Comparison of ENCODE assay signal across 1 cellular context in the genomic region with DNA sequence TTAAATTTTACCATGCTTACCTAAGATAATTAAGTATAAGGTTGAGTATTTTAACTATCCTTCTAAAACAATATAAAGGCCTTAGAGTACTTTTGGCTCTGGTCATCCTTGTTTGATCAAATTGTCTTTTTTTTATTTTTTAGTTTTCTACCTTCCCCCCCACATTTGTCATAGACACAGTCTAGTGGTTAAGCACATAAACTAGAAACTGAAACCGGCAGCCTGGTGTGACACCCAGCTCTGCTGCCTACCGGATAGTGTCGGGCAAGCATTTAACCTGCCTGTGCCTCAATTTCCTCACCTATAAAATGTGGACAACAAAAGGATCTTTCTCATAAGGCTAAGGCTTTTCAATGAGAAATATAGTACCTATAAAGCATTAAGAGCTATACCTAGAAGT.
TF ChIP-seq lines count a peak whose summit lies in the region.

No MANE protein-coding gene starts in this region.

TF ChIP-seq in GM12878, 131 proteins besides CTCF, POLR2A, EP300 and RAD21 (continues in another document):
- TF ChIP-seq, protein P1, sequence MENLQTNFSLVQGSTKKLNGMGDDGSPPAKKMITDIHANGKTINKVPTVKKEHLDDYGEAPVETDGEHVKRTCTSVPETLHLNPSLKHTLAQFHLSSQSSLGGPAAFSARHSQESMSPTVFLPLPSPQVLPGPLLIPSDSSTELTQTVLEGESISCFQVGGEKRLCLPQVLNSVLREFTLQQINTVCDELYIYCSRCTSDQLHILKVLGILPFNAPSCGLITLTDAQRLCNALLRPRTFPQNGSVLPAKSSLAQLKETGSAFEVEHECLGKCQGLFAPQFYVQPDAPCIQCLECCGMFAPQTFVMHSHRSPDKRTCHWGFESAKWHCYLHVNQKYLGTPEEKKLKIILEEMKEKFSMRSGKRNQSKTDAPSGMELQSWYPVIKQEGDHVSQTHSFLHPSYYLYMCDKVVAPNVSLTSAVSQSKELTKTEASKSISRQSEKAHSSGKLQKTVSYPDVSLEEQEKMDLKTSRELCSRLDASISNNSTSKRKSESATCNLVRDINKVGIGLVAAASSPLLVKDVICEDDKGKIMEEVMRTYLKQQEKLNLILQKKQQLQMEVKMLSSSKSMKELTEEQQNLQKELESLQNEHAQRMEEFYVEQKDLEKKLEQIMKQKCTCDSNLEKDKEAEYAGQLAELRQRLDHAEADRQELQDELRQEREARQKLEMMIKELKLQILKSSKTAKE (IDR thresholded peaks at IDR 0.05; ENCODE audit: low read depth, poor library complexity, severe bottlenecking): peak; percentile 60
- TF ChIP-seq SPI1 (IDR thresholded peaks at IDR 0.05; ENCODE audit: borderline replicate concordance, insufficient read depth, low read depth, low read length): no peak
- no peak for TF ChIP-seq SIX5 (IDR thresholded peaks at IDR 0.05; ENCODE audit: low read depth, low read length, severe bottlenecking)
- TF ChIP-seq HDGF (IDR thresholded peaks at IDR 0.05): no peak
- TF ChIP-seq ATF7 (IDR thresholded peaks at IDR 0.05; ENCODE audit: low read depth): 0 out of 2 replicates have a peak, but pooled peaks have one; percentile 15
- TF ChIP-seq, protein P2, sequence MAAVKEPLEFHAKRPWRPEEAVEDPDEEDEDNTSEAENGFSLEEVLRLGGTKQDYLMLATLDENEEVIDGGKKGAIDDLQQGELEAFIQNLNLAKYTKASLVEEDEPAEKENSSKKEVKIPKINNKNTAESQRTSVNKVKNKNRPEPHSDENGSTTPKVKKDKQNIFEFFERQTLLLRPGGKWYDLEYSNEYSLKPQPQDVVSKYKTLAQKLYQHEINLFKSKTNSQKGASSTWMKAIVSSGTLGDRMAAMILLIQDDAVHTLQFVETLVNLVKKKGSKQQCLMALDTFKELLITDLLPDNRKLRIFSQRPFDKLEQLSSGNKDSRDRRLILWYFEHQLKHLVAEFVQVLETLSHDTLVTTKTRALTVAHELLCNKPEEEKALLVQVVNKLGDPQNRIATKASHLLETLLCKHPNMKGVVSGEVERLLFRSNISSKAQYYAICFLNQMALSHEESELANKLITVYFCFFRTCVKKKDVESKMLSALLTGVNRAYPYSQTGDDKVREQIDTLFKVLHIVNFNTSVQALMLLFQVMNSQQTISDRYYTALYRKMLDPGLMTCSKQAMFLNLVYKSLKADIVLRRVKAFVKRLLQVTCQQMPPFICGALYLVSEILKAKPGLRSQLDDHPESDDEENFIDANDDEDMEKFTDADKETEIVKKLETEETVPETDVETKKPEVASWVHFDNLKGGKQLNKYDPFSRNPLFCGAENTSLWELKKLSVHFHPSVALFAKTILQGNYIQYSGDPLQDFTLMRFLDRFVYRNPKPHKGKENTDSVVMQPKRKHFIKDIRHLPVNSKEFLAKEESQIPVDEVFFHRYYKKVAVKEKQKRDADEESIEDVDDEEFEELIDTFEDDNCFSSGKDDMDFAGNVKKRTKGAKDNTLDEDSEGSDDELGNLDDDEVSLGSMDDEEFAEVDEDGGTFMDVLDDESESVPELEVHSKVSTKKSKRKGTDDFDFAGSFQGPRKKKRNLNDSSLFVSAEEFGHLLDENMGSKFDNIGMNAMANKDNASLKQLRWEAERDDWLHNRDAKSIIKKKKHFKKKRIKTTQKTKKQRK (IDR thresholded peaks at IDR 0.05; ENCODE audit: low read depth, low read length): no peak
- TF ChIP-seq RFX5 (IDR thresholded peaks at IDR 0.05; ENCODE audit: low read depth, low read length): no peak
- no peak for TF ChIP-seq CHD4 (IDR thresholded peaks at IDR 0.05)
- TF ChIP-seq BRCA1 (IDR thresholded peaks at IDR 0.05; ENCODE audit: low read depth, low read length): no peak
- TF ChIP-seq HDAC6 (IDR thresholded peaks at IDR 0.05; ENCODE audit: unreplicated experiment): no peak
- TF ChIP-seq IRF5 (IDR thresholded peaks at IDR 0.05; ENCODE audit: borderline replicate concordance): no peak
- TF ChIP-seq, protein P3, sequence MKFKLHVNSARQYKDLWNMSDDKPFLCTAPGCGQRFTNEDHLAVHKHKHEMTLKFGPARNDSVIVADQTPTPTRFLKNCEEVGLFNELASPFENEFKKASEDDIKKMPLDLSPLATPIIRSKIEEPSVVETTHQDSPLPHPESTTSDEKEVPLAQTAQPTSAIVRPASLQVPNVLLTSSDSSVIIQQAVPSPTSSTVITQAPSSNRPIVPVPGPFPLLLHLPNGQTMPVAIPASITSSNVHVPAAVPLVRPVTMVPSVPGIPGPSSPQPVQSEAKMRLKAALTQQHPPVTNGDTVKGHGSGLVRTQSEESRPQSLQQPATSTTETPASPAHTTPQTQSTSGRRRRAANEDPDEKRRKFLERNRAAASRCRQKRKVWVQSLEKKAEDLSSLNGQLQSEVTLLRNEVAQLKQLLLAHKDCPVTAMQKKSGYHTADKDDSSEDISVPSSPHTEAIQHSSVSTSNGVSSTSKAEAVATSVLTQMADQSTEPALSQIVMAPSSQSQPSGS (IDR thresholded peaks at IDR 0.05; ENCODE audit: low read length): no peak
- 0 out of 4 replicates have a peak, but pooled peaks of 1 of the 2 experiments have one; percentile 4 for TF ChIP-seq BHLHE40 (IDR thresholded peaks at IDR 0.05; ENCODE audit: borderline replicate concordance in 1 of 2, low read depth in 2 of 2, low read length in 1 of 2)
- TF ChIP-seq ETV6 (conservative IDR thresholded peaks at IDR 0.05 in 1 of 2, IDR thresholded peaks at IDR 0.05 in 1 of 2; ENCODE audit: borderline replicate concordance in 1 of 2, low read depth in 1 of 2): peak in 1 of 2 experiments; percentile 81; a peak in 2 of 4 replicates
- no peak for TF ChIP-seq KLF5 (IDR thresholded peaks at IDR 0.05; ENCODE audit: partially characterized antibody)
- TF ChIP-seq, protein P4, sequence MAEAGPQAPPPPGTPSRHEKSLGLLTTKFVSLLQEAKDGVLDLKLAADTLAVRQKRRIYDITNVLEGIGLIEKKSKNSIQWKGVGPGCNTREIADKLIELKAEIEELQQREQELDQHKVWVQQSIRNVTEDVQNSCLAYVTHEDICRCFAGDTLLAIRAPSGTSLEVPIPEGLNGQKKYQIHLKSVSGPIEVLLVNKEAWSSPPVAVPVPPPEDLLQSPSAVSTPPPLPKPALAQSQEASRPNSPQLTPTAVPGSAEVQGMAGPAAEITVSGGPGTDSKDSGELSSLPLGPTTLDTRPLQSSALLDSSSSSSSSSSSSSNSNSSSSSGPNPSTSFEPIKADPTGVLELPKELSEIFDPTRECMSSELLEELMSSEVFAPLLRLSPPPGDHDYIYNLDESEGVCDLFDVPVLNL (IDR thresholded peaks at IDR 0.05; ENCODE audit: low read depth, low read length): no peak
- TF ChIP-seq NR2C2 (IDR thresholded peaks at IDR 0.05; ENCODE audit: borderline replicate concordance, control insufficient read depth, insufficient read length, low read depth): no peak
- TF ChIP-seq RAD51 (IDR thresholded peaks at IDR 0.05): no peak
- no peak for TF ChIP-seq USF2 (IDR thresholded peaks at IDR 0.05; ENCODE audit: borderline replicate concordance, low read depth, low read length)
- no peak for TF ChIP-seq HCFC1 (IDR thresholded peaks at IDR 0.05; ENCODE audit: low read length)
- TF ChIP-seq, protein P5, sequence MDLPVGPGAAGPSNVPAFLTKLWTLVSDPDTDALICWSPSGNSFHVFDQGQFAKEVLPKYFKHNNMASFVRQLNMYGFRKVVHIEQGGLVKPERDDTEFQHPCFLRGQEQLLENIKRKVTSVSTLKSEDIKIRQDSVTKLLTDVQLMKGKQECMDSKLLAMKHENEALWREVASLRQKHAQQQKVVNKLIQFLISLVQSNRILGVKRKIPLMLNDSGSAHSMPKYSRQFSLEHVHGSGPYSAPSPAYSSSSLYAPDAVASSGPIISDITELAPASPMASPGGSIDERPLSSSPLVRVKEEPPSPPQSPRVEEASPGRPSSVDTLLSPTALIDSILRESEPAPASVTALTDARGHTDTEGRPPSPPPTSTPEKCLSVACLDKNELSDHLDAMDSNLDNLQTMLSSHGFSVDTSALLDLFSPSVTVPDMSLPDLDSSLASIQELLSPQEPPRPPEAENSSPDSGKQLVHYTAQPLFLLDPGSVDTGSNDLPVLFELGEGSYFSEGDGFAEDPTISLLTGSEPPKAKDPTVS (IDR thresholded peaks at IDR 0.05; ENCODE audit: low read depth, low read length): no peak
- TF ChIP-seq DPF2 (IDR thresholded peaks at IDR 0.05): peak; percentile 38; the same call in 1 of the 2 replicates
- TF ChIP-seq, protein P6, sequence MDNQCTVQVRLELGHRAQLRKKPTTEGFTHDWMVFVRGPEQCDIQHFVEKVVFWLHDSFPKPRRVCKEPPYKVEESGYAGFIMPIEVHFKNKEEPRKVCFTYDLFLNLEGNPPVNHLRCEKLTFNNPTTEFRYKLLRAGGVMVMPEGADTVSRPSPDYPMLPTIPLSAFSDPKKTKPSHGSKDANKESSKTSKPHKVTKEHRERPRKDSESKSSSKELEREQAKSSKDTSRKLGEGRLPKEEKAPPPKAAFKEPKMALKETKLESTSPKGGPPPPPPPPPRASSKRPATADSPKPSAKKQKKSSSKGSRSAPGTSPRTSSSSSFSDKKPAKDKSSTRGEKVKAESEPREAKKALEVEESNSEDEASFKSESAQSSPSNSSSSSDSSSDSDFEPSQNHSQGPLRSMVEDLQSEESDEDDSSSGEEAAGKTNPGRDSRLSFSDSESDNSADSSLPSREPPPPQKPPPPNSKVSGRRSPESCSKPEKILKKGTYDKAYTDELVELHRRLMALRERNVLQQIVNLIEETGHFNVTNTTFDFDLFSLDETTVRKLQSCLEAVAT (IDR thresholded peaks at IDR 0.05): no peak
- TF ChIP-seq IKZF2 (IDR thresholded peaks at IDR 0.05): no peak
- TF ChIP-seq ZNF592 (IDR thresholded peaks at IDR 0.05): no peak
- TF ChIP-seq JUNB (IDR thresholded peaks at IDR 0.05): no peak
- TF ChIP-seq NFYA (IDR thresholded peaks at IDR 0.05; ENCODE audit: borderline replicate concordance, low read depth, low read length): no peak
- TF ChIP-seq STAT1 (conservative IDR thresholded peaks at IDR 0.05): no peak
- no peak for TF ChIP-seq POLR2AphosphoS2 (IDR thresholded peaks at IDR 0.05; ENCODE audit: low read depth, low read length)
- 0 out of 2 replicates have a peak, but pooled peaks have one; percentile 12 for TF ChIP-seq CREM (IDR thresholded peaks at IDR 0.05; ENCODE audit: low read depth)
- TF ChIP-seq, protein P7, sequence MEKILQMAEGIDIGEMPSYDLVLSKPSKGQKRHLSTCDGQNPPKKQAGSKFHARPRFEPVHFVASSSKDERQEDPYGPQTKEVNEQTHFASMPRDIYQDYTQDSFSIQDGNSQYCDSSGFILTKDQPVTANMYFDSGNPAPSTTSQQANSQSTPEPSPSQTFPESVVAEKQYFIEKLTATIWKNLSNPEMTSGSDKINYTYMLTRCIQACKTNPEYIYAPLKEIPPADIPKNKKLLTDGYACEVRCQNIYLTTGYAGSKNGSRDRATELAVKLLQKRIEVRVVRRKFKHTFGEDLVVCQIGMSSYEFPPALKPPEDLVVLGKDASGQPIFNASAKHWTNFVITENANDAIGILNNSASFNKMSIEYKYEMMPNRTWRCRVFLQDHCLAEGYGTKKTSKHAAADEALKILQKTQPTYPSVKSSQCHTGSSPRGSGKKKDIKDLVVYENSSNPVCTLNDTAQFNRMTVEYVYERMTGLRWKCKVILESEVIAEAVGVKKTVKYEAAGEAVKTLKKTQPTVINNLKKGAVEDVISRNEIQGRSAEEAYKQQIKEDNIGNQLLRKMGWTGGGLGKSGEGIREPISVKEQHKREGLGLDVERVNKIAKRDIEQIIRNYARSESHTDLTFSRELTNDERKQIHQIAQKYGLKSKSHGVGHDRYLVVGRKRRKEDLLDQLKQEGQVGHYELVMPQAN (conservative IDR thresholded peaks at IDR 0.05): no peak
- peak; percentile 26; the same call in 1 of the 3 replicates for TF ChIP-seq POU2F2 (IDR thresholded peaks at IDR 0.05; ENCODE audit: borderline replicate concordance, low read depth, low read length)
